Comparison of ENCODE assay signal across 8 cellular contexts in the genomic region with DNA sequence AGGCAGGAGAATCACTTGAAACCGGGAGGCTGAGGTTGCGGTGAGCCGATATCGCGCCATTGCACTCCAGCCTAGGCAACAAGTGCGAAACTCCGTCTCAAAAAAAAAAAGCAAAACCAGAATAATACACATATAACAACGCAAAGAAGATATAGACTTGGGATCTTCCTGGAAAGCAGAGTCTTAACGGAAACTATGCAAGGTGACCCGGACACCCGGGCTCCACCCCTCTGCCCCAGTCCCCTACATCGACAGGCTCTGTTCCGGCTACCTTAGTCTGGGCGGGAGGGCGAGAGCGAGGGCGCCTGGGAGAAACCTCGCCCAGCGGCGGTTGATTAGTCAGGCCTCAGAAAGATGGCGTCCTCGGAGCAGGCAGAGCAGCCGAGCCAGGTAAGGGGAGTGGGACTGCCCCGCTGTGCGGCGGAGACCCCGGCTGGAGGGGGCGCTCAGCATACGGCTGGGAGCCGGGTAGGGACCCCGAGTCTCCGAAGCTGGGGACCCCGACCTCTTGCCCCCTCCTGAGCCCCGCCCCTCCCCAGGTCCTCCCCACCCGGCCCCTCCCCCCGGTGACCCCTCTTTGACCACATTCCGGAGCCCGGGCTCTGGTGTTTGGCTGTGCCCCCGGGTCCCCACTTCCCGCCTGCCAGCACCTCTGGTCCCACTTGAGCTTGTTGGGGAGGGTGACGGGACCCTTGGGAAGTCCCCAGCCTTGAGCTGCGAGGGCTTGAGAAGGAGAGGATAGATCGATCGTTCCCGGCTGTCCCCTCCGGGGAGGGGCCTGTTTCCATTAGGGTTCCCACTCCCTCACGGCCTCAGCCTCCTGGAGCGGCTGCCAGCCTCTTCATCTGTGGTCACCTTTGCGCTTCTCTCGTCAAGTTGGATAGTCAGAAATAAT. TPM values are rescaled to one million over a fixed set of nuclear protein-coding genes. Genes with fewer than 3 reads are reported as not detected.
DNase-seq lines count a peak whose midpoint lies in the region.

Gene PEX14 (plus strand): TSS at position 338 of the 895 bp plus-strand sequence. CDS start 17 bp downstream, at position 355.

- H3K9me3 ChIP-seq in HAP-1 (no peaks in the 10 kb centered on the region), SK-N-MC (ENCODE audit: low read depth, low read length) (no peaks in the 10 kb centered on the region)

- 0 out of 2 replicates have a peak within 1 kb of the TSS, but pooled peaks have one; percentile 2 for H3K27ac ChIP-seq in SK-N-MC

- in situ Hi-C loops in HAP-1 (cut with MboI; ENCODE audit: low sequenced_read_pairs): loop anchor here (25.0 kb wide), 1 partner anchor 88 kb away; the partner anchor contains the start of gene PGD

- H3K36me3 ChIP-seq in HAP-1 (replicated peaks): no peaks in the 10 kb centered on the region; the same call in 1 of the 2 replicates
- H3K36me3 ChIP-seq in SK-N-MC (ENCODE audit: insufficient read depth, low read length): peaks cover 9% of the 10 kb centered on the region; the same call in 1 of the 2 replicates

- H3K4me1 Mint-ChIP-seq in activated naive CD4-positive, alpha-beta T cell treated with anti-CD3 and anti-CD28 coated beads, Interleukin-2, amount 10 ng/mL, durations not matched to agents 7 days and 5 days: peaks cover 52% of the 10 kb centered on the region

- CTCF ChIA-PET in activated naive CD4-positive, alpha-beta T cell treated with anti-CD3 and anti-CD28 coated beads, Interleukin-2, amount 10 ng/mL, durations not matched to agents 7 days and 5 days (lab: Charles Lee): interaction anchor here (0.8 to 0.9 kb wide), 2 partner anchors 19 to 20 kb away, joined by 3 to 4 read pairs; no protein-coding TSS in a partner anchor

- peak within 1 kb of the TSS; percentile 92 for H3K4me3 Mint-ChIP-seq in activated naive CD4-positive, alpha-beta T cell treated with anti-CD3 and anti-CD28 coated beads, Interleukin-2, amount 10 ng/mL, durations not matched to agents 7 days and 5 days

- DNase-seq in ELF-1 (ENCODE audit: low read depth, low spot score) (peak; percentile 92), HAP-1 (ENCODE audit: low spot score in 2 of 2) (peak; percentile 92 to 95), MV-4-11 (lab: John Stamatoyannopoulos, UW) (peak; percentile 81), SK-N-MC (ENCODE audit: low read depth, low spot score) (peak; percentile 35), glomerular endothelial cell (ENCODE audit: extremely low read depth, low read depth, low spot score) (no peak), nucleus accumbens (lab: John Stamatoyannopoulos, UW) (peak; percentile 15 to 90 (median 74)), superior temporal gyrus (ENCODE audit: extremely low spot score) (peak; percentile 86)
- DNase-seq in activated naive CD4-positive, alpha-beta T cell treated with anti-CD3 and anti-CD28 coated beads, Interleukin-2, amount 10 ng/mL, durations not matched to agents 7 days and 5 days: peak; percentile 93

- H3K27me3 ChIP-seq in HAP-1 (ENCODE audit: low read depth): no peaks in the 10 kb centered on the region

- H3K4me3 ChIP-seq in HAP-1 (peak within 1 kb of the TSS; percentile 84), SK-N-MC (peak within 1 kb of the TSS; percentile 85)

- peaks cover 3% of the 10 kb centered on the region for H3K36me3 Mint-ChIP-seq in activated naive CD4-positive, alpha-beta T cell treated with anti-CD3 and anti-CD28 coated beads, Interleukin-2, amount 10 ng/mL, durations not matched to agents 7 days and 5 days

- no peaks in the 10 kb centered on the region for H3K27me3 Mint-ChIP-seq in activated naive CD4-positive, alpha-beta T cell treated with anti-CD3 and anti-CD28 coated beads, Interleukin-2, amount 10 ng/mL, durations not matched to agents 7 days and 5 days

- no peaks in the 10 kb centered on the region for H3K9me3 Mint-ChIP-seq in activated naive CD4-positive, alpha-beta T cell treated with anti-CD3 and anti-CD28 coated beads, Interleukin-2, amount 10 ng/mL, durations not matched to agents 7 days and 5 days

- H3K4me1 ChIP-seq in HAP-1: peaks cover 19% of the 10 kb centered on the region

- H3K27ac Mint-ChIP-seq in activated naive CD4-positive, alpha-beta T cell treated with anti-CD3 and anti-CD28 coated beads, Interleukin-2, amount 10 ng/mL, durations not matched to agents 7 days and 5 days: peak within 1 kb of the TSS; percentile 82

- H3K9ac ChIP-seq in SK-N-MC (ENCODE audit: insufficient read length): peak within 1 kb of the TSS; percentile 78

RNA-seq across cellular contexts. Expression of gene PEX14, which starts in this region (rescaled TPM):
- total RNA-seq in glomerular endothelial cell: 19.2 and 28.2 TPM in 2 replicates
